ENCODE assay signal across 27 cellular contexts in genomic region chr18:28110924-28111323, GRCh38.
DNase-seq lines count a peak whose midpoint lies in the region; ATAC-seq, FAIRE-seq and TF ChIP-seq lines count a peak whose summit lies in the region.
"Had no signal": no experiment of that assay in that cellular context is flagged by ENCODE, and none has a peak within 500 bp of the region (broad histone marks: within the 10 kb centered on the region; RNA-seq: fewer than 3 reads in every experiment).

No MANE protein-coding gene starts in this region.

- H3K36me3 ChIP-seq in SK-N-SH (replicated peaks in 1 of 2; ENCODE audit: control insufficient read depth in 1 of 2, insufficient read depth in 2 of 2, low read length in 1 of 2) = peaks cover 2 to 23% of the 10 kb centered on the region in 2 experiments
- peaks cover 3% of the 10 kb centered on the region for H3K36me3 ChIP-seq in astrocyte (ENCODE audit: insufficient read depth, low read length)
- no peaks in the 10 kb centered on the region for H3K36me3 ChIP-seq in mesenchymal stem cell (ENCODE audit: control insufficient read depth in 1 of 2, insufficient read depth in 2 of 2, low read depth in 1 of 2, low read length in 2 of 2)
- no peaks in the 10 kb centered on the region for H3K36me3 ChIP-seq in testis (ENCODE audit: low read depth, missing control alignments)
- H3K36me3 ChIP-seq: pancreas, right lobe of liver, tibial nerve had no signal

- TF ChIP-seq POLR2A in testis (IDR thresholded peaks at IDR 0.05) = no peak

- no peaks in the 10 kb centered on the region for H3K27me3 Mint-ChIP-seq in astrocyte (ENCODE audit: low read depth, unreplicated experiment)
- H3K27me3 Mint-ChIP-seq: CD4-positive, alpha-beta memory T cell; naive thymus-derived CD4-positive, alpha-beta T cell; stimulated activated naive CD8-positive, alpha-beta T cell treated with anti-CD3 and anti-CD28 coated beads, Interleukin-15, Interleukin-2, amounts not matched to agents 100 ng/mL and 50 ng/mL, for 24 hours; T-cell had no signal

- H3K9me2 ChIP-seq in SK-N-SH = no peaks in the 10 kb centered on the region

- H3K4me3 Mint-ChIP-seq in astrocyte (ENCODE audit: unreplicated experiment) = peak overlapping the region; percentile 6
- H3K4me3 Mint-ChIP-seq: activated CD8-positive, alpha-beta T cell treated with anti-CD3 and anti-CD28 coated beads, Interleukin-2, amount 10 ng/mL, durations not matched to agents 7 days and 5 days; CD4-positive, alpha-beta memory T cell; naive thymus-derived CD4-positive, alpha-beta T cell; stimulated activated naive CD8-positive, alpha-beta T cell treated with anti-CD3 and anti-CD28 coated beads, Interleukin-15, Interleukin-2, amounts not matched to agents 100 ng/mL and 50 ng/mL, for 24 hours; T-cell had no signal

- H3K79me2 ChIP-seq in SK-N-SH (ENCODE audit: insufficient read depth) (peaks cover 86% of the 10 kb centered on the region), astrocyte (ENCODE audit: insufficient read depth, low read length) (peaks cover 82% of the 10 kb centered on the region)

- peak overlapping the region in 1 of 2 experiments; percentile 17 for H3K4ac ChIP-seq in mesenchymal stem cell (ENCODE audit: low read depth in 1 of 2, low read length in 2 of 2)

- no peak overlapping the region for H2BK15ac ChIP-seq in mesenchymal stem cell (ENCODE audit: low read depth, poor library complexity, severe bottlenecking)

- H3K27ac ChIP-seq in SK-N-SH (ENCODE audit: low read depth in 2 of 2, low read length in 1 of 2) (peak overlapping the region; percentile 43 to 99; a peak in 3 of 4 replicates), astrocyte (ENCODE audit: low read depth, low read length) (peak overlapping the region; percentile 100), mesenchymal stem cell (ENCODE audit: low read length, poor library complexity, severe bottlenecking) (no peak overlapping the region), testis (peak overlapping the region in 1 of 2 donors; percentile 54)
- H3K27ac ChIP-seq: 22Rv1, pancreas, tibial nerve had no signal

- DNase-seq in SK-N-SH (no peak), astrocyte (ENCODE audit: low read depth) (no peak), mesenchymal stem cell (no peak), testis (peak; percentile 68), sciatic nerve (ENCODE audit: low spot score) (no peak), activated gamma-delta T cell treated with Interleukin-2 at 50 U/mL for 16 hours (no peak), NCI-H2029 treated with DMSO at 0.1 percent for 48 hours (lab: John Stamatoyannopoulos, UW) (no peak)
- DNase-seq: activated CD8-positive, alpha-beta T cell treated with anti-CD3 and anti-CD28 coated beads, Interleukin-2, amount 10 ng/mL, durations not matched to agents 7 days and 5 days; activated naive CD4-positive, alpha-beta T cell; activated T-cell treated with anti-CD3 and anti-CD28 coated beads for 4 hours; amniotic stem cell; CD4-positive, alpha-beta memory T cell; dermis blood vessel endothelial cell; mammary epithelial cell; naive thymus-derived CD4-positive, alpha-beta T cell; NCI-H1417; OCI-M1; pancreas; right lobe of liver; SHP77; stimulated activated CD4-positive, alpha-beta T cell treated with anti-CD3 and anti-CD28 coated beads, Interleukin-15, amount 100 ng/mL, for 24 hours; T-cell had no signal

- 92% methylated on average over 9 of the region's 9 CpGs for WGBS in SK-N-SH (ENCODE audit: low lambda C conversion rate)
- 91% methylated on average over 8 of the region's 9 CpGs for WGBS in mesenchymal stem cell
- WGBS in testis, 2 donors = 66 to 82% methylated on average over 9 of the region's 9 CpGs

- H4K20me1 ChIP-seq in SK-N-SH (ENCODE audit: insufficient read depth) (no peaks in the 10 kb centered on the region; the same call in 1 of the 2 replicates), astrocyte (ENCODE audit: insufficient read depth, low read length) (no peaks in the 10 kb centered on the region)

- peaks cover 67% of the 10 kb centered on the region for H3F3A ChIP-seq in SK-N-SH (replicated peaks; ENCODE audit: insufficient read depth)

- no peak for ATAC-seq in SK-N-SH treated with all-trans-retinoic acid at 6 μM for 48 hours
- no peak for ATAC-seq in sciatic nerve
- ATAC-seq: activated CD8-positive, alpha-beta T cell treated with anti-CD3 and anti-CD28 coated beads, Interleukin-2, amount 10 ng/mL, durations not matched to agents 7 days and 5 days; naive thymus-derived CD4-positive, alpha-beta T cell; pancreas; T-cell had no signal

- no peaks in the 10 kb centered on the region for H3K27me3 ChIP-seq in SK-N-SH (ENCODE audit: insufficient read depth)
- H3K27me3 ChIP-seq in astrocyte (ENCODE audit: insufficient read depth, low read length) = no peaks in the 10 kb centered on the region
- no peaks in the 10 kb centered on the region for H3K27me3 ChIP-seq in mesenchymal stem cell (ENCODE audit: control insufficient read depth in 1 of 2, insufficient read depth in 1 of 2, low read length in 2 of 2)
- H3K27me3 ChIP-seq in testis = no peaks in the 10 kb centered on the region
- H3K27me3 ChIP-seq: pancreas, right lobe of liver, tibial nerve had no signal

- TF ChIP-seq CTCF in SK-N-SH (IDR thresholded peaks at IDR 0.05) = no peak
- TF ChIP-seq CTCF in astrocyte (IDR thresholded peaks at IDR 0.05; ENCODE audit: insufficient read depth, low read depth, low read length) = no peak
- no peak for TF ChIP-seq CTCF in testis (IDR thresholded peaks at IDR 0.05)

- peaks cover 86% of the 10 kb centered on the region for H3K4me1 Mint-ChIP-seq in astrocyte (ENCODE audit: low read depth, unreplicated experiment)
- H3K4me1 Mint-ChIP-seq: CD4-positive, alpha-beta memory T cell; naive thymus-derived CD4-positive, alpha-beta T cell; T-cell had no signal

- CTCF ChIA-PET in SK-N-SH (lab: Yijun Ruan, JAX) = no interaction called here

- H3K4me1 ChIP-seq in SK-N-SH (ENCODE audit: control insufficient read depth in 1 of 2, insufficient read depth in 2 of 2, low read depth in 1 of 2, low read length in 1 of 2) = peaks cover 29 to 58% of the 10 kb centered on the region in 2 experiments
- H3K4me1 ChIP-seq in astrocyte (ENCODE audit: insufficient read depth, low read length) = peaks cover 73% of the 10 kb centered on the region
- H3K4me1 ChIP-seq in mesenchymal stem cell (ENCODE audit: control insufficient read depth, insufficient read depth, low read depth, low read length) = peaks cover 9% of the 10 kb centered on the region
- H3K4me1 ChIP-seq in testis = peaks cover 25% of the 10 kb centered on the region
- H3K4me1 ChIP-seq: pancreas, tibial nerve had no signal

- peak overlapping the region in 1 of 2 experiments; percentile 22 for H3K14ac ChIP-seq in mesenchymal stem cell (ENCODE audit: low read length in 2 of 2)

- H3K36me3 Mint-ChIP-seq in astrocyte (ENCODE audit: low read depth, unreplicated experiment) = peaks cover 2% of the 10 kb centered on the region
- H3K36me3 Mint-ChIP-seq: CD4-positive, alpha-beta memory T cell; naive thymus-derived CD4-positive, alpha-beta T cell; T-cell had no signal

- peaks cover 9% of the 10 kb centered on the region for H3K79me1 ChIP-seq in mesenchymal stem cell (replicated peaks; ENCODE audit: low read length, poor library complexity, severe bottlenecking)

- H3K4me3 ChIP-seq in SK-N-SH (ENCODE audit: low read depth in 2 of 2, low read length in 1 of 2) (no peak overlapping the region), astrocyte (ENCODE audit: insufficient read depth, low read depth, low read length) (no peak overlapping the region), mesenchymal stem cell (ENCODE audit: insufficient read depth in 1 of 2, low read depth in 1 of 2, low read length in 2 of 2) (no peak overlapping the region), testis (no peak overlapping the region)
- H3K4me3 ChIP-seq: pancreas, right lobe of liver, tibial nerve had no signal

- intact Hi-C loops in testis (cut with DNase I; ENCODE audit: low total_unique reads) (no loop called here), sciatic nerve (cut with DNase I) (no loop called here)

- no peaks in the 10 kb centered on the region for H3K9me3 Mint-ChIP-seq in astrocyte (ENCODE audit: unreplicated experiment)

- peak overlapping the region; percentile 42 for H2BK120ac ChIP-seq in mesenchymal stem cell (ENCODE audit: low read depth, low read length)

- H2AFZ ChIP-seq in SK-N-SH (ENCODE audit: low read depth) (no peak overlapping the region), astrocyte (ENCODE audit: low read depth, low read length) (no peak overlapping the region), mesenchymal stem cell (ENCODE audit: low read depth, low read length) (no peak overlapping the region)

- H3K4me2 ChIP-seq in SK-N-SH (peak overlapping the region; percentile 10; the same call in 1 of the 2 replicates), astrocyte (ENCODE audit: low read length) (peak overlapping the region; percentile 77), mesenchymal stem cell (ENCODE audit: low read length, poor library complexity, severe bottlenecking) (no peak overlapping the region)

- TF ChIP-seq EP300 in SK-N-SH (IDR thresholded peaks at IDR 0.05; ENCODE audit: borderline replicate concordance in 1 of 2, low read depth in 1 of 2, low read length in 1 of 2) = no peak

- no peaks in the 10 kb centered on the region for H3K9me3 ChIP-seq in SK-N-SH
- H3K9me3 ChIP-seq in astrocyte (ENCODE audit: insufficient read depth, low read depth, low read length) = no peaks in the 10 kb centered on the region
- no peaks in the 10 kb centered on the region for H3K9me3 ChIP-seq in mesenchymal stem cell (ENCODE audit: control insufficient read depth, low read length)
- H3K9me3 ChIP-seq in testis = no peaks in the 10 kb centered on the region
- H3K9me3 ChIP-seq: pancreas, right lobe of liver, tibial nerve had no signal

- H3K23ac ChIP-seq in mesenchymal stem cell (ENCODE audit: low read length in 2 of 2) = no peak overlapping the region

- no peak overlapping the region for H4K8ac ChIP-seq in mesenchymal stem cell (ENCODE audit: low read length)

- no peak overlapping the region for H2BK5ac ChIP-seq in mesenchymal stem cell (ENCODE audit: low read depth, low read length, poor library complexity, severe bottlenecking)

- POLR2A ChIA-PET in SK-N-SH (lab: Yijun Ruan, JAX) = no interaction called here

- no peak overlapping the region for H4K91ac ChIP-seq in mesenchymal stem cell (ENCODE audit: low read length)

- no peak for FAIRE-seq in astrocyte (lab: Jason Lieb, UNC)
- FAIRE-seq: pancreas, TTC549 had no signal

- H3K27ac Mint-ChIP-seq in astrocyte (ENCODE audit: unreplicated experiment) = peak overlapping the region; percentile 95
- H3K27ac Mint-ChIP-seq: activated CD8-positive, alpha-beta T cell treated with anti-CD3 and anti-CD28 coated beads, Interleukin-2, amount 10 ng/mL, durations not matched to agents 7 days and 5 days; CD4-positive, alpha-beta memory T cell; naive thymus-derived CD4-positive, alpha-beta T cell; stimulated activated naive CD8-positive, alpha-beta T cell treated with anti-CD3 and anti-CD28 coated beads, Interleukin-15, Interleukin-2, amounts not matched to agents 100 ng/mL and 50 ng/mL, for 24 hours; T-cell had no signal

- H3K9ac ChIP-seq in SK-N-SH (peak overlapping the region; percentile 72; the same call in 1 of the 2 replicates), astrocyte (ENCODE audit: low read length) (peak overlapping the region; percentile 80), mesenchymal stem cell (ENCODE audit: low read length) (no peak overlapping the region)

- TF ChIP-seq RAD21 in SK-N-SH (IDR thresholded peaks at IDR 0.05; ENCODE audit: low read length) = no peak

- peak overlapping the region in 1 of 2 experiments; percentile 29 for H2BK12ac ChIP-seq in mesenchymal stem cell (ENCODE audit: low read length in 2 of 2)

- peak overlapping the region in 1 of 2 experiments; percentile 57 for H3K18ac ChIP-seq in mesenchymal stem cell (ENCODE audit: low read depth in 1 of 2, low read length in 2 of 2)

- H2AK5ac ChIP-seq in mesenchymal stem cell (ENCODE audit: low read length, severe bottlenecking) = peak overlapping the region; percentile 56
